Comparison of ENCODE assay signal across 9 cellular contexts in genomic region chr12:47783024-47783755, GRCh38. TPM values are rescaled to one million over a fixed set of nuclear protein-coding genes. Genes with fewer than 3 reads are reported as not detected.
DNase-seq lines count a peak whose midpoint lies in the region; ATAC-seq lines count a peak whose summit lies in the region.
"Had no signal": no experiment of that assay in that cellular context is flagged by ENCODE, and none has a peak within 500 bp of the region (broad histone marks: within the 10 kb centered on the region; RNA-seq: fewer than 3 reads in every experiment).

No MANE protein-coding gene starts in this region.

- DNase-seq in activated T-cell treated with anti-CD3 and anti-CD28 coated beads, Interleukin-2, amount 50 U/mL, for 24 hours: no peak
- no peak for DNase-seq in activated T-cell treated with anti-CD3 and anti-CD28 coated beads, Interleukin-2, amount 50 U/mL, for 4 hours
- DNase-seq in central memory CD8-positive, alpha-beta T cell (ENCODE audit: low spot score in 2 of 2): no peak
- DNase-seq in substantia nigra (lab: John Stamatoyannopoulos, UW) (no peak), CD1c-positive myeloid dendritic cell (ENCODE audit: extremely low spot score) (no peak)
- DNase-seq: GF-D8, NCI-H2081 had no signal

- no peaks in the 10 kb centered on the region for H3K9me3 Mint-ChIP-seq in activated T-cell treated with anti-CD3 and anti-CD28 coated beads, Interleukin-2, amount 50 U/mL, for 24 hours
- no peaks in the 10 kb centered on the region for H3K9me3 Mint-ChIP-seq in activated T-cell treated with anti-CD3 and anti-CD28 coated beads, Interleukin-2, amount 50 U/mL, for 4 hours
- no peaks in the 10 kb centered on the region for H3K9me3 Mint-ChIP-seq in central memory CD8-positive, alpha-beta T cell

- H3K4me1 Mint-ChIP-seq in activated T-cell treated with anti-CD3 and anti-CD28 coated beads, Interleukin-2, amount 50 U/mL, for 24 hours (ENCODE audit: low read depth): peaks cover 45% of the 10 kb centered on the region
- H3K4me1 Mint-ChIP-seq in activated T-cell treated with anti-CD3 and anti-CD28 coated beads, Interleukin-2, amount 50 U/mL, for 4 hours (ENCODE audit: low read depth): peaks cover 26% of the 10 kb centered on the region
- peaks cover 7% of the 10 kb centered on the region for H3K4me1 Mint-ChIP-seq in central memory CD8-positive, alpha-beta T cell

- no peak overlapping the region for H3K4me3 Mint-ChIP-seq in activated T-cell treated with anti-CD3 and anti-CD28 coated beads, Interleukin-2, amount 50 U/mL, for 24 hours
- no peak overlapping the region for H3K4me3 Mint-ChIP-seq in activated T-cell treated with anti-CD3 and anti-CD28 coated beads, Interleukin-2, amount 50 U/mL, for 4 hours
- H3K4me3 Mint-ChIP-seq in central memory CD8-positive, alpha-beta T cell: no peak overlapping the region

- peaks cover 70% of the 10 kb centered on the region for H3K36me3 Mint-ChIP-seq in activated T-cell treated with anti-CD3 and anti-CD28 coated beads, Interleukin-2, amount 50 U/mL, for 24 hours (ENCODE audit: low read depth)
- peaks cover 31% of the 10 kb centered on the region for H3K36me3 Mint-ChIP-seq in activated T-cell treated with anti-CD3 and anti-CD28 coated beads, Interleukin-2, amount 50 U/mL, for 4 hours (ENCODE audit: insufficient read depth)
- peaks cover 22% of the 10 kb centered on the region for H3K36me3 Mint-ChIP-seq in central memory CD8-positive, alpha-beta T cell (ENCODE audit: insufficient read depth)

- peak overlapping the region; percentile 66 for H3K27ac ChIP-seq in substantia nigra (ENCODE audit: low read depth, low read length, poor library complexity, severe bottlenecking)

- H3K27ac Mint-ChIP-seq in activated T-cell treated with anti-CD3 and anti-CD28 coated beads, Interleukin-2, amount 50 U/mL, for 24 hours: peak overlapping the region; percentile 53
- peak overlapping the region; percentile 20 for H3K27ac Mint-ChIP-seq in central memory CD8-positive, alpha-beta T cell (ENCODE audit: low read depth)

- no peaks in the 10 kb centered on the region for H3K27me3 Mint-ChIP-seq in activated T-cell treated with anti-CD3 and anti-CD28 coated beads, Interleukin-2, amount 50 U/mL, for 24 hours
- no peaks in the 10 kb centered on the region for H3K27me3 Mint-ChIP-seq in activated T-cell treated with anti-CD3 and anti-CD28 coated beads, Interleukin-2, amount 50 U/mL, for 4 hours (ENCODE audit: low read depth)
- no peaks in the 10 kb centered on the region for H3K27me3 Mint-ChIP-seq in central memory CD8-positive, alpha-beta T cell

- no peak for ATAC-seq in activated T-cell treated with anti-CD3 and anti-CD28 coated beads, Interleukin-2, amount 50 U/mL, for 4 hours
- ATAC-seq in central memory CD8-positive, alpha-beta T cell (replicated peaks; ENCODE audit: extremely low read depth, poor library complexity, severe bottlenecking): no peak
- no peak for ATAC-seq in GM18520 (IDR thresholded peaks at IDR 0.05; ENCODE audit: unreplicated experiment)

RNA-seq across cellular contexts. Expression of gene SLC48A1, which starts 10.2 kb away (rescaled TPM):
- total RNA-seq in activated T-cell treated with anti-CD3 and anti-CD28 coated beads, Interleukin-2, amount 50 U/mL, for 4 hours: 1 to 10 TPM; 4.0 to 5.2 (median 5.0) TPM

RNA-seq across cellular contexts. Expression of gene RAPGEF3, which starts 24.5 kb away (rescaled TPM):
- 1 to 10 TPM in 1 of 3 donors, under 1 TPM in 2; 0.55 to 1.3 (median 0.66) TPM for total RNA-seq in activated T-cell treated with anti-CD3 and anti-CD28 coated beads, Interleukin-2, amount 50 U/mL, for 4 hours

RNA-seq across cellular contexts. Expression of gene HDAC7, which starts 36.5 kb away (rescaled TPM):
- total RNA-seq in activated T-cell treated with anti-CD3 and anti-CD28 coated beads, Interleukin-2, amount 50 U/mL, for 4 hours: 100 to 1,000 TPM; 168 to 199 (median 199) TPM

RNA-seq across cellular contexts. Expression of gene ENDOU, which starts 57.9 kb away (rescaled TPM):
- under 1 TPM in 1 of 3 donors, not detected in 2; 0.14 TPM for total RNA-seq in activated T-cell treated with anti-CD3 and anti-CD28 coated beads, Interleukin-2, amount 50 U/mL, for 4 hours
- total RNA-seq: myocyte had no signal
